Comparison of ENCODE assay signal across 8 cellular contexts in the genomic region with DNA sequence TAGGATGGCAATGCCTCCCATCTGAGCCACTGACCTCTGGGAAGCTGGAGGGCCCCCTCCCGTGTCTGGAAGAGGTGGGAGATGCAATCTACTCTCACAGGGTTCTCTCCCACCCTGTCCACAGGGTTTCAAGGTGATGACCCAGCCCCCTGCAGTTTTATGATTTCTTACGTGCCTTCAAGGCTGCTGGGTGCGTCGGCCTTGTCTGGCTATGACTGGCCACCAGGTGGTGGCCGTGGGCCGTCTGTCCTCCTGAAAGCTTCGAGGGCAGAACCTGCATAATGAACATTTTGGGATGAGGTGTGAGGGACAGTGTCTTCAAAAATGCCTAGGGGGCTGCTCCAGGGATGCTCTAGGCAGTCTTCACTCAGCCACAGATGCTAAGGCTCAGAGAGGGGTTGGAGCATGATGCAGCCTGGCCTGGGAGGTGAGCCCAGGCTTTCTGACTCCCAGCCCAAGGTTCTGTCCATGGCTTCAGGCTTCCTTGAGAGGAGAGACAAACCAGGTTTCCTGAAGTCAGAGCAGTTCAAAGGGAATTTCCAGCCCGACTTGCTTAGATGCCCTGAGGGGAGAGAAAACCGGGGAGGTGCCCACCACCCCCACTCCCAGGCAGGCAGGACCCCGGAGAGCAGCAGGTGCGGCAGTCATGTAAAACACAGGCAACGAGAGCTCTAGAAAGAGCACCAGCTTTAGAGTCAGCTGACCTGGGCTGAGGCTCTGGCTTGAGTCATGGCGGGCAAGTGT. TPM values are rescaled to one million over a fixed set of nuclear protein-coding genes. Genes with fewer than 3 reads are reported as not detected.
A peak's percentile ranks its signal among the peaks of the same experiment; 100 is the strongest.
DNase-seq lines count a peak whose midpoint lies in the region; ATAC-seq and TF ChIP-seq lines count a peak whose summit lies in the region.

No MANE protein-coding gene starts in this region.

- H3K27me3 ChIP-seq in heart left ventricle (no peaks in the 10 kb centered on the region), sigmoid colon (no peaks in the 10 kb centered on the region)

- no peak overlapping the region for H3K27ac ChIP-seq in VCaP
- no peak overlapping the region for H3K27ac ChIP-seq in heart left ventricle
- H3K27ac ChIP-seq in sigmoid colon = no peak overlapping the region

- TF ChIP-seq POLR2A in heart left ventricle (IDR thresholded peaks at IDR 0.05) = no peak
- TF ChIP-seq POLR2A in sigmoid colon (IDR thresholded peaks at IDR 0.05) = no peak

- no peak for TF ChIP-seq EP300 in sigmoid colon (IDR thresholded peaks at IDR 0.05)

- WGBS in heart left ventricle, 4 donors = 32 to 51% (median 38%) methylated on average over 13 of the region's 13 CpGs
- WGBS in sigmoid colon, 2 donors = 32 to 44% methylated on average over 13 of the region's 13 CpGs

- intact Hi-C loops in heart left ventricle (cut with DNase I) = loop anchor here (1.0 to 10.0 kb wide), 5 partner anchors 175 to 237 kb away; a partner anchor contains a TSS
- intact Hi-C loops in sigmoid colon (cut with DNase I) = loop anchor here (1.0 to 5.0 kb wide), 2 partner anchors 177 to 240 kb away; a partner anchor contains a TSS

- H3K36me3 ChIP-seq in heart left ventricle (peaks cover 0 to 3% (median 0%) of the 10 kb centered on the region in 9 donors), sigmoid colon (no peaks in the 10 kb centered on the region)

- no peaks in the 10 kb centered on the region for H3K9me3 ChIP-seq in heart left ventricle
- no peaks in the 10 kb centered on the region for H3K9me3 ChIP-seq in sigmoid colon

- peak; percentile 25 for DNase-seq in NCI-H2227 (lab: John Stamatoyannopoulos, UW; ENCODE audit: unreplicated experiment)
- no peak for DNase-seq in NCI-H2227 treated with DMSO at 0.1 percent for 48 hours (lab: John Stamatoyannopoulos, UW)
- no peak for DNase-seq in heart left ventricle
- DNase-seq in sigmoid colon = peak; percentile 68

- H3K4me3 ChIP-seq in heart left ventricle (no peak overlapping the region), sigmoid colon (no peak overlapping the region)

- H3K4me1 ChIP-seq in heart left ventricle (peaks cover 0 to 12% (median 2%) of the 10 kb centered on the region in 12 donors), sigmoid colon (peaks cover 0 to 10% (median 0%) of the 10 kb centered on the region in 4 donors)

- TF ChIP-seq CTCF in VCaP (conservative IDR thresholded peaks at IDR 0.05) = peak; percentile 99
- TF ChIP-seq CTCF in heart left ventricle (IDR thresholded peaks at IDR 0.05) = peak; percentile 44 to 81 (median 70)
- peak; percentile 31 to 64 (median 56) for TF ChIP-seq CTCF in sigmoid colon (IDR thresholded peaks at IDR 0.05)

- peak; percentile 25 for ATAC-seq in HG03066 (IDR thresholded peaks at IDR 0.05; ENCODE audit: low read depth, unreplicated experiment)
- ATAC-seq in heart left ventricle = peak in 3 of 4 donors; percentile 54 to 55 (median 55)
- no peak for ATAC-seq in GM18519 (IDR thresholded peaks at IDR 0.05; ENCODE audit: low FRiP score, unreplicated experiment)
- no peak for ATAC-seq in GM21825 (IDR thresholded peaks at IDR 0.05; ENCODE audit: unreplicated experiment)

RNA-seq across cellular contexts. Expression of a gene that starts 18.7 kb away (rescaled TPM):
- total RNA-seq in heart left ventricle (10 to 100 TPM in 2 of 9 donors, 1 to 10 TPM in 7; 1.5 to 24.2 (median 4.9) TPM), sigmoid colon (10 to 100 TPM in 1 of 4 donors, 1 to 10 TPM in 3; 1.9 to 20.1 (median 6.4) TPM)
- polyA plus RNA-seq in heart left ventricle (10 to 100 TPM in 1 of 2 donors, 1 to 10 TPM in 1; 3.1 to 10.3 TPM), sigmoid colon (100 to 1,000 TPM in 2 of 3 donors, 10 to 100 TPM in 1; 70.9 to 177 (median 153) TPM)

RNA-seq across cellular contexts. Expression of a gene that starts 36.4 kb away (rescaled TPM):
- total RNA-seq in heart left ventricle (10 to 100 TPM in 2 of 9 donors, 1 to 10 TPM in 7; 4.5 to 11.9 (median 6.6) TPM), sigmoid colon (10 to 100 TPM in 2 of 4 donors, 1 to 10 TPM in 2; 5.8 to 18.3 (median 9.4) TPM)
- polyA plus RNA-seq in heart left ventricle (10 to 100 TPM in 1 of 2 donors, 1 to 10 TPM in 1; 3.8 to 21.8 TPM), sigmoid colon (10 to 100 TPM in 1 of 3 donors, 1 to 10 TPM in 2; 4.2 to 19.7 (median 8.8) TPM)

Comparison
In these comparisons a context has a peak if more than half of its experiments do, and no peak if none do; other contexts are left out.
1. DNase-seq: peak in NCI-H2227 (single experiment) and sigmoid colon (single experiment); none in NCI-H2227 treated with DMSO at 0.1 percent for 48 hours (single experiment) and heart left ventricle (0 of 5).
2. ATAC-seq: peak in HG03066 (single experiment) and heart left ventricle (3 of 4); none in GM18519 (single experiment) and GM21825 (single experiment).
3. Peak in every context shown above with its lines, with median percentiles within 50 percentile points of each other: CTCF ChIP-seq.